Comparison of ENCODE assay signal across 8 cellular contexts in genomic region chr5:134177197-134178171, GRCh38. TPM values are rescaled to one million over a fixed set of nuclear protein-coding genes. Genes with fewer than 3 reads are reported as not detected.
A peak's percentile ranks its signal among the peaks of the same experiment; 100 is the strongest.
DNase-seq lines count a peak whose midpoint lies in the region; ATAC-seq and TF ChIP-seq lines count a peak whose summit lies in the region.

No MANE protein-coding gene starts in this region.

- intact Hi-C loops in heart right ventricle (cut with DNase I) = loop anchor here in 3 of 10 donors (5.0 to 10.0 kb wide), 2 partner anchors 50 to 187 kb away; partner anchors contain the start of genes CDKL3 (in 2 of the 3) and PPP2CA (in 1 of the 3)

- H3K27me3 ChIP-seq in heart right ventricle (no peaks in the 10 kb centered on the region), parathyroid adenoma (ENCODE audit: control insufficient read depth, insufficient read depth, low read length) (no peaks in the 10 kb centered on the region)

- peak overlapping the region; percentile 97 for H3K4me3 Mint-ChIP-seq in activated CD4-positive, alpha-beta T cell treated with anti-CD3 and anti-CD28 coated beads, Interleukin-2, amount 10 ng/mL, durations not matched to agents 7 days and 5 days

- H3K9me3 ChIP-seq in heart right ventricle = no peaks in the 10 kb centered on the region
- H3K9me3 ChIP-seq in parathyroid adenoma (ENCODE audit: control insufficient read depth, low read length) = no peaks in the 10 kb centered on the region

- POLR2A ChIA-PET in activated CD4-positive, alpha-beta T cell treated with anti-CD3 and anti-CD28 coated beads, Interleukin-2, amount 10 ng/mL, durations not matched to agents 7 days and 5 days (lab: Charles Lee) = interaction anchor here (0.6 to 1.1 kb wide), 2 partner anchors 47 to 379 kb away, joined by 3 read pairs; no protein-coding TSS in a partner anchor

- H3K27ac Mint-ChIP-seq in activated CD4-positive, alpha-beta T cell treated with anti-CD3 and anti-CD28 coated beads, Interleukin-2, amount 10 ng/mL, durations not matched to agents 7 days and 5 days = peak overlapping the region; percentile 99

- H3K27ac ChIP-seq in adipose tissue (ENCODE audit: low read depth, low read length) = peak overlapping the region; percentile 93
- peak overlapping the region; percentile 97 to 100 (median 100) for H3K27ac ChIP-seq in heart right ventricle
- peak overlapping the region; percentile 99 for H3K27ac ChIP-seq in parathyroid adenoma

- peaks cover 0 to 14% (median 8%) of the 10 kb centered on the region in 9 donors for H3K36me3 ChIP-seq in heart right ventricle
- no peaks in the 10 kb centered on the region for H3K36me3 ChIP-seq in parathyroid adenoma (ENCODE audit: control insufficient read depth, insufficient read depth, low read length)

- H3K79me2 ChIP-seq in parathyroid adenoma = peaks cover 11% of the 10 kb centered on the region

- CTCF ChIA-PET in activated CD4-positive, alpha-beta T cell treated with anti-CD3 and anti-CD28 coated beads, Interleukin-2, amount 10 ng/mL, durations not matched to agents 7 days and 5 days (lab: Charles Lee) = interaction anchor here (0.5 to 1.7 kb wide), 8 partner anchors 9 to 561 kb away, joined by 3 to 6 read pairs (median 4); partner anchors contain the start of gene CAMLG

- peaks cover 6 to 44% (median 35%) of the 10 kb centered on the region in 9 donors for H3K4me1 ChIP-seq in heart right ventricle
- H3K4me1 ChIP-seq in parathyroid adenoma = peaks cover 4% of the 10 kb centered on the region

- peaks cover 25% of the 10 kb centered on the region for H3K4me1 Mint-ChIP-seq in activated CD4-positive, alpha-beta T cell treated with anti-CD3 and anti-CD28 coated beads, Interleukin-2, amount 10 ng/mL, durations not matched to agents 7 days and 5 days

- peak overlapping the region; percentile 91 for H3K9ac ChIP-seq in parathyroid adenoma

- peak overlapping the region; percentile 83 for H3K4me2 ChIP-seq in parathyroid adenoma (ENCODE audit: low read length)

- TF ChIP-seq POLR2A in GM18505 (IDR thresholded peaks at IDR 0.05; ENCODE audit: borderline replicate concordance, extremely low read depth, insufficient read depth, insufficient read length) = no peak

- peak overlapping the region; percentile 57 to 99 (median 86) for H3K4me3 ChIP-seq in heart right ventricle
- peak overlapping the region; percentile 95 for H3K4me3 ChIP-seq in parathyroid adenoma (ENCODE audit: low read depth, low read length)

- WGBS in adipose tissue, 3 donors = 12 to 20% (median 15%) methylated on average over 38 of the region's 38 CpGs
- 12 to 14% methylated on average over 38 of the region's 38 CpGs for WGBS in heart right ventricle, 2 donors

- TF ChIP-seq CTCF in heart right ventricle (IDR thresholded peaks at IDR 0.05) = no peak
- TF ChIP-seq CTCF in parathyroid adenoma (IDR thresholded peaks at IDR 0.05) = no peak

- peak; percentile 71 for DNase-seq in activated CD4-positive, alpha-beta T cell treated with anti-CD3 and anti-CD28 coated beads, Interleukin-2, amount 10 ng/mL, durations not matched to agents 7 days and 5 days
- no peak for DNase-seq in activated CD4-positive, alpha-beta T cell treated with anti-CD3 and anti-CD28 coated beads for 48 hours
- peak; percentile 35 for DNase-seq in NCI-H510A (lab: John Stamatoyannopoulos, UW)
- peak; percentile 24 to 77 for DNase-seq in heart right ventricle

- H2AFZ ChIP-seq in parathyroid adenoma = peak overlapping the region; percentile 94

- H3K36me3 Mint-ChIP-seq in activated CD4-positive, alpha-beta T cell treated with anti-CD3 and anti-CD28 coated beads, Interleukin-2, amount 10 ng/mL, durations not matched to agents 7 days and 5 days (ENCODE audit: low read depth) = peaks cover 14% of the 10 kb centered on the region

- peaks cover 2% of the 10 kb centered on the region for H3K27me3 Mint-ChIP-seq in activated CD4-positive, alpha-beta T cell treated with anti-CD3 and anti-CD28 coated beads, Interleukin-2, amount 10 ng/mL, durations not matched to agents 7 days and 5 days

- H3K9me3 Mint-ChIP-seq in activated CD4-positive, alpha-beta T cell treated with anti-CD3 and anti-CD28 coated beads, Interleukin-2, amount 10 ng/mL, durations not matched to agents 7 days and 5 days = no peaks in the 10 kb centered on the region

- peak; percentile 38 for ATAC-seq in HG02943 (IDR thresholded peaks at IDR 0.05; ENCODE audit: low read depth, unreplicated experiment)
- peak; percentile 50 to 75 (median 68) for ATAC-seq in heart right ventricle
- ATAC-seq in GM18505 (IDR thresholded peaks at IDR 0.05; ENCODE audit: unreplicated experiment) = no peak

RNA-seq across cellular contexts. Expression of gene SKP1, which starts 0.7 kb away (rescaled TPM):
- total RNA-seq in activated CD4-positive, alpha-beta T cell treated with anti-CD3 and anti-CD28 coated beads, Interleukin-2, amount 10 ng/mL, durations not matched to agents 7 days and 5 days = 100 to 1,000 TPM; 194 to 197 TPM
- 100 to 1,000 TPM; 234 to 627 (median 537) TPM for polyA plus RNA-seq in adipose tissue
- total RNA-seq in heart right ventricle = 100 to 1,000 TPM; 424 to 543 (median 483) TPM
- polyA plus RNA-seq in heart right ventricle = 100 to 1,000 TPM in 1 of 2 donors, 10 to 100 TPM in 1; 65.2 to 675 TPM

RNA-seq across cellular contexts. Expression of gene PPP2CA, which starts 48.4 kb away (rescaled TPM):
- total RNA-seq in activated CD4-positive, alpha-beta T cell treated with anti-CD3 and anti-CD28 coated beads, Interleukin-2, amount 10 ng/mL, durations not matched to agents 7 days and 5 days = 100 to 1,000 TPM; 128 to 136 TPM
- 10 to 100 TPM; 33.2 to 95.5 (median 35.4) TPM for polyA plus RNA-seq in adipose tissue
- total RNA-seq in heart right ventricle = 100 to 1,000 TPM; 136 to 249 (median 184) TPM
- polyA plus RNA-seq in heart right ventricle = 100 to 1,000 TPM in 1 of 2 donors, 10 to 100 TPM in 1; 47.1 to 100 TPM
